In the genomic region with DNA sequence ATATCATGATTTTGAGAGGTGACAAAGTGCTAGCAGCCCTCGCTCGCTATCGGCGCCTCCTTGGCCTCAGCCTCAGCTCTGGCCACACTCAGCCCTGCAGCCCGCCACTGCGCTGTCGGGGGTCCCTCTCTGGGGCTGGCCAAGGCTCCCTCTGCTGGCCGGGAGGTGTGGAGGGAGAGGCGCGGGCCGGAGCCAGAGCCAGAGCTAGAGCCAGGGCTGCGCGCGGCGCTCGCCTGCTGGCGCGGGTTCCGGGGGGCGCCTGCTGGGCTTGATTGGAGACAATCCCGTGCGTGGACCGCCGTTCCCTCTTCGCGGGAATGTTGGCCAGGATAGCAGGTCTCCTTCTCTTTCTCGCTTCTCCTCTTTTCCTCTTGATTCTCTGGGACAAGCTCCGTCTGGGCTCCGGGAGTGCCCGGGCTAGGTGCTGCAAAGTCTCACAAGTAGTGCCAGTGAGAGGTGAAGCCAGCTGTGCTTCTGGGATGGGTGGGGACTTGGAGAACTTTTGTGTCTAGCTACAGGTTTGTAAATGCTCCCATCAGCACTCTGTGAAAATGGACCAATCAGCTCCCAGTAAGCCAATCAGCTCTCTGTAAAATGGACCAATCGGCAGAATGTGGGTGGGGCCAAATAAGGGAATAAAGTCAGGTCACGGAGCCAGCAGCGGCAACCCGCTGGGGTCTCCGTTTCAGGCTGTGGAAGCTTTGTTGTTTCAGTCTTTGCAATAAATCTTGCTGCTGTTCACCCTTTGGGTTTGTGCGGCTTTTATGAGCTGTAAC, we compare ENCODE assay signal across 1 cellular context.
A peak's percentile ranks its signal among the peaks of the same experiment; 100 is the strongest.
TF ChIP-seq lines count a peak whose summit lies in the region.

No MANE protein-coding gene starts in this region.

TF ChIP-seq in H1, 55 proteins besides CTCF, POLR2A, EP300 and RAD21:
- TF ChIP-seq JUND (IDR thresholded peaks at IDR 0.05; ENCODE audit: low read length) (0 out of 2 replicates have a peak, but pooled peaks have one; percentile 15), HDAC2 (IDR thresholded peaks at IDR 0.05; ENCODE audit: borderline replicate concordance in 1 of 2, low read depth in 2 of 2, low read length in 2 of 2) (0 out of 4 replicates have a peak, but pooled peaks of 1 of the 2 experiments have one; percentile 64), CHD1 (IDR thresholded peaks at IDR 0.05; ENCODE audit: low read depth, low read length) (no peak), NANOG (IDR thresholded peaks at IDR 0.05; ENCODE audit: insufficient read depth, low read depth, low read length, poor library complexity, severe bottlenecking) (no peak), SIN3A (conservative IDR thresholded peaks at IDR 0.05 in 1 of 2, IDR thresholded peaks at IDR 0.05 in 1 of 2; ENCODE audit: low read depth in 1 of 2, low read length in 2 of 2) (no peak), CBX5 (IDR thresholded peaks at IDR 0.05; ENCODE audit: low read depth, low read length) (no peak), ASH2L (IDR thresholded peaks at IDR 0.05; ENCODE audit: low read length) (peak; percentile 46), RFX5 (IDR thresholded peaks at IDR 0.05; ENCODE audit: borderline replicate concordance, low read depth, low read length) (no peak), KDM5A (IDR thresholded peaks at IDR 0.05; ENCODE audit: low read length) (no peak), POU5F1 (IDR thresholded peaks at IDR 0.05; ENCODE audit: low read depth, low read length) (no peak), RBBP5 (IDR thresholded peaks at IDR 0.05; ENCODE audit: borderline replicate concordance, low read depth, low read length) (no peak), TEAD4 (IDR thresholded peaks at IDR 0.05; ENCODE audit: low read depth, low read length) (peak; percentile 10; the same call in 1 of the 2 replicates), YY1 (IDR thresholded peaks at IDR 0.05; ENCODE audit: low read depth, low read length) (peak; percentile 62; the same call in 1 of the 2 replicates), TBP (IDR thresholded peaks at IDR 0.05; ENCODE audit: low read depth, low read length) (peak; percentile 52; the same call in 1 of the 2 replicates), JUN (IDR thresholded peaks at IDR 0.05; ENCODE audit: low read depth, low read length) (no peak), NRF1 (IDR thresholded peaks at IDR 0.05; ENCODE audit: low read depth, low read length) (no peak), CEBPB (IDR thresholded peaks at IDR 0.05; ENCODE audit: low read depth, low read length) (no peak), BACH1 (IDR thresholded peaks at IDR 0.05; ENCODE audit: low read length) (no peak; the same call in 1 of the 2 replicates), SP1 (IDR thresholded peaks at IDR 0.05; ENCODE audit: low read depth, low read length) (peak; percentile 67; the same call in 1 of the 2 replicates), SP2 (IDR thresholded peaks at IDR 0.05; ENCODE audit: low read length) (no peak), KDM1A (IDR thresholded peaks at IDR 0.05; ENCODE audit: borderline replicate concordance, low read length) (no peak), TAF7 (optimal IDR thresholded peaks at IDR 0.05; ENCODE audit: borderline replicate concordance, low read depth, low read length) (peak; percentile 4), SRF (IDR thresholded peaks at IDR 0.05; ENCODE audit: low read depth, low read length) (peak; percentile 33; the same call in 1 of the 2 replicates), BRCA1 (IDR thresholded peaks at IDR 0.05; ENCODE audit: low read depth, low read length) (no peak), SP4 (IDR thresholded peaks at IDR 0.05; ENCODE audit: low read length) (peak; percentile 30; the same call in 1 of the 2 replicates), PHF8 (conservative IDR thresholded peaks at IDR 0.05; ENCODE audit: low read depth, low read length) (0 out of 2 replicates have a peak, but pooled peaks have one; percentile 35), BCL11A (IDR thresholded peaks at IDR 0.05; ENCODE audit: low read depth in 2 of 2, low read length in 2 of 2) (no peak), GTF2F1 (IDR thresholded peaks at IDR 0.05; ENCODE audit: borderline replicate concordance, low read depth, low read length) (0 out of 2 replicates have a peak, but pooled peaks have one; percentile 28), GABPA (IDR thresholded peaks at IDR 0.05; ENCODE audit: borderline replicate concordance, insufficient read depth, low read length) (no peak)
- TF ChIP-seq, protein P1, sequence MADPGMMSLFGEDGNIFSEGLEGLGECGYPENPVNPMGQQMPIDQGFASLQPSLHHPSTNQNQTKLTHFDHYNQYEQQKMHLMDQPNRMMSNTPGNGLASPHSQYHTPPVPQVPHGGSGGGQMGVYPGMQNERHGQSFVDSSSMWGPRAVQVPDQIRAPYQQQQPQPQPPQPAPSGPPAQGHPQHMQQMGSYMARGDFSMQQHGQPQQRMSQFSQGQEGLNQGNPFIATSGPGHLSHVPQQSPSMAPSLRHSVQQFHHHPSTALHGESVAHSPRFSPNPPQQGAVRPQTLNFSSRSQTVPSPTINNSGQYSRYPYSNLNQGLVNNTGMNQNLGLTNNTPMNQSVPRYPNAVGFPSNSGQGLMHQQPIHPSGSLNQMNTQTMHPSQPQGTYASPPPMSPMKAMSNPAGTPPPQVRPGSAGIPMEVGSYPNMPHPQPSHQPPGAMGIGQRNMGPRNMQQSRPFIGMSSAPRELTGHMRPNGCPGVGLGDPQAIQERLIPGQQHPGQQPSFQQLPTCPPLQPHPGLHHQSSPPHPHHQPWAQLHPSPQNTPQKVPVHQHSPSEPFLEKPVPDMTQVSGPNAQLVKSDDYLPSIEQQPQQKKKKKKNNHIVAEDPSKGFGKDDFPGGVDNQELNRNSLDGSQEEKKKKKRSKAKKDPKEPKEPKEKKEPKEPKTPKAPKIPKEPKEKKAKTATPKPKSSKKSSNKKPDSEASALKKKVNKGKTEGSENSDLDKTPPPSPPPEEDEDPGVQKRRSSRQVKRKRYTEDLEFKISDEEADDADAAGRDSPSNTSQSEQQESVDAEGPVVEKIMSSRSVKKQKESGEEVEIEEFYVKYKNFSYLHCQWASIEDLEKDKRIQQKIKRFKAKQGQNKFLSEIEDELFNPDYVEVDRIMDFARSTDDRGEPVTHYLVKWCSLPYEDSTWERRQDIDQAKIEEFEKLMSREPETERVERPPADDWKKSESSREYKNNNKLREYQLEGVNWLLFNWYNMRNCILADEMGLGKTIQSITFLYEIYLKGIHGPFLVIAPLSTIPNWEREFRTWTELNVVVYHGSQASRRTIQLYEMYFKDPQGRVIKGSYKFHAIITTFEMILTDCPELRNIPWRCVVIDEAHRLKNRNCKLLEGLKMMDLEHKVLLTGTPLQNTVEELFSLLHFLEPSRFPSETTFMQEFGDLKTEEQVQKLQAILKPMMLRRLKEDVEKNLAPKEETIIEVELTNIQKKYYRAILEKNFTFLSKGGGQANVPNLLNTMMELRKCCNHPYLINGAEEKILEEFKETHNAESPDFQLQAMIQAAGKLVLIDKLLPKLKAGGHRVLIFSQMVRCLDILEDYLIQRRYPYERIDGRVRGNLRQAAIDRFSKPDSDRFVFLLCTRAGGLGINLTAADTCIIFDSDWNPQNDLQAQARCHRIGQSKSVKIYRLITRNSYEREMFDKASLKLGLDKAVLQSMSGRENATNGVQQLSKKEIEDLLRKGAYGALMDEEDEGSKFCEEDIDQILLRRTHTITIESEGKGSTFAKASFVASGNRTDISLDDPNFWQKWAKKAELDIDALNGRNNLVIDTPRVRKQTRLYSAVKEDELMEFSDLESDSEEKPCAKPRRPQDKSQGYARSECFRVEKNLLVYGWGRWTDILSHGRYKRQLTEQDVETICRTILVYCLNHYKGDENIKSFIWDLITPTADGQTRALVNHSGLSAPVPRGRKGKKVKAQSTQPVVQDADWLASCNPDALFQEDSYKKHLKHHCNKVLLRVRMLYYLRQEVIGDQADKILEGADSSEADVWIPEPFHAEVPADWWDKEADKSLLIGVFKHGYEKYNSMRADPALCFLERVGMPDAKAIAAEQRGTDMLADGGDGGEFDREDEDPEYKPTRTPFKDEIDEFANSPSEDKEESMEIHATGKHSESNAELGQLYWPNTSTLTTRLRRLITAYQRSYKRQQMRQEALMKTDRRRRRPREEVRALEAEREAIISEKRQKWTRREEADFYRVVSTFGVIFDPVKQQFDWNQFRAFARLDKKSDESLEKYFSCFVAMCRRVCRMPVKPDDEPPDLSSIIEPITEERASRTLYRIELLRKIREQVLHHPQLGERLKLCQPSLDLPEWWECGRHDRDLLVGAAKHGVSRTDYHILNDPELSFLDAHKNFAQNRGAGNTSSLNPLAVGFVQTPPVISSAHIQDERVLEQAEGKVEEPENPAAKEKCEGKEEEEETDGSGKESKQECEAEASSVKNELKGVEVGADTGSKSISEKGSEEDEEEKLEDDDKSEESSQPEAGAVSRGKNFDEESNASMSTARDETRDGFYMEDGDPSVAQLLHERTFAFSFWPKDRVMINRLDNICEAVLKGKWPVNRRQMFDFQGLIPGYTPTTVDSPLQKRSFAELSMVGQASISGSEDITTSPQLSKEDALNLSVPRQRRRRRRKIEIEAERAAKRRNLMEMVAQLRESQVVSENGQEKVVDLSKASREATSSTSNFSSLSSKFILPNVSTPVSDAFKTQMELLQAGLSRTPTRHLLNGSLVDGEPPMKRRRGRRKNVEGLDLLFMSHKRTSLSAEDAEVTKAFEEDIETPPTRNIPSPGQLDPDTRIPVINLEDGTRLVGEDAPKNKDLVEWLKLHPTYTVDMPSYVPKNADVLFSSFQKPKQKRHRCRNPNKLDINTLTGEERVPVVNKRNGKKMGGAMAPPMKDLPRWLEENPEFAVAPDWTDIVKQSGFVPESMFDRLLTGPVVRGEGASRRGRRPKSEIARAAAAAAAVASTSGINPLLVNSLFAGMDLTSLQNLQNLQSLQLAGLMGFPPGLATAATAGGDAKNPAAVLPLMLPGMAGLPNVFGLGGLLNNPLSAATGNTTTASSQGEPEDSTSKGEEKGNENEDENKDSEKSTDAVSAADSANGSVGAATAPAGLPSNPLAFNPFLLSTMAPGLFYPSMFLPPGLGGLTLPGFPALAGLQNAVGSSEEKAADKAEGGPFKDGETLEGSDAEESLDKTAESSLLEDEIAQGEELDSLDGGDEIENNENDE (IDR thresholded peaks at IDR 0.05; ENCODE audit: insufficient replicate concordance, low read length): no peak
- TF ChIP-seq, protein P2, sequence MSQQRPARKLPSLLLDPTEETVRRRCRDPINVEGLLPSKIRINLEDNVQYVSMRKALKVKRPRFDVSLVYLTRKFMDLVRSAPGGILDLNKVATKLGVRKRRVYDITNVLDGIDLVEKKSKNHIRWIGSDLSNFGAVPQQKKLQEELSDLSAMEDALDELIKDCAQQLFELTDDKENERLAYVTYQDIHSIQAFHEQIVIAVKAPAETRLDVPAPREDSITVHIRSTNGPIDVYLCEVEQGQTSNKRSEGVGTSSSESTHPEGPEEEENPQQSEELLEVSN (IDR thresholded peaks at IDR 0.05): 0 out of 2 replicates have a peak, but pooled peaks have one; percentile 14
- TF ChIP-seq, protein P3, sequence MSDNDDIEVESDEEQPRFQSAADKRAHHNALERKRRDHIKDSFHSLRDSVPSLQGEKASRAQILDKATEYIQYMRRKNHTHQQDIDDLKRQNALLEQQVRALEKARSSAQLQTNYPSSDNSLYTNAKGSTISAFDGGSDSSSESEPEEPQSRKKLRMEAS (IDR thresholded peaks at IDR 0.05): peak; percentile 55; the same call in 1 of the 2 replicates
- TF ChIP-seq, protein P4, sequence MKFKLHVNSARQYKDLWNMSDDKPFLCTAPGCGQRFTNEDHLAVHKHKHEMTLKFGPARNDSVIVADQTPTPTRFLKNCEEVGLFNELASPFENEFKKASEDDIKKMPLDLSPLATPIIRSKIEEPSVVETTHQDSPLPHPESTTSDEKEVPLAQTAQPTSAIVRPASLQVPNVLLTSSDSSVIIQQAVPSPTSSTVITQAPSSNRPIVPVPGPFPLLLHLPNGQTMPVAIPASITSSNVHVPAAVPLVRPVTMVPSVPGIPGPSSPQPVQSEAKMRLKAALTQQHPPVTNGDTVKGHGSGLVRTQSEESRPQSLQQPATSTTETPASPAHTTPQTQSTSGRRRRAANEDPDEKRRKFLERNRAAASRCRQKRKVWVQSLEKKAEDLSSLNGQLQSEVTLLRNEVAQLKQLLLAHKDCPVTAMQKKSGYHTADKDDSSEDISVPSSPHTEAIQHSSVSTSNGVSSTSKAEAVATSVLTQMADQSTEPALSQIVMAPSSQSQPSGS (IDR thresholded peaks at IDR 0.05; ENCODE audit: low read length): no peak
- TF ChIP-seq, protein P5, sequence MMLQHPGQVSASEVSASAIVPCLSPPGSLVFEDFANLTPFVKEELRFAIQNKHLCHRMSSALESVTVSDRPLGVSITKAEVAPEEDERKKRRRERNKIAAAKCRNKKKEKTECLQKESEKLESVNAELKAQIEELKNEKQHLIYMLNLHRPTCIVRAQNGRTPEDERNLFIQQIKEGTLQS (IDR thresholded peaks at IDR 0.05; ENCODE audit: insufficient read depth, low read depth, low read length): no peak
- TF ChIP-seq, protein P6, sequence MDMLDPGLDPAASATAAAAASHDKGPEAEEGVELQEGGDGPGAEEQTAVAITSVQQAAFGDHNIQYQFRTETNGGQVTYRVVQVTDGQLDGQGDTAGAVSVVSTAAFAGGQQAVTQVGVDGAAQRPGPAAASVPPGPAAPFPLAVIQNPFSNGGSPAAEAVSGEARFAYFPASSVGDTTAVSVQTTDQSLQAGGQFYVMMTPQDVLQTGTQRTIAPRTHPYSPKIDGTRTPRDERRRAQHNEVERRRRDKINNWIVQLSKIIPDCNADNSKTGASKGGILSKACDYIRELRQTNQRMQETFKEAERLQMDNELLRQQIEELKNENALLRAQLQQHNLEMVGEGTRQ (IDR thresholded peaks at IDR 0.05; ENCODE audit: low read length): no peak
